14 cellular contexts compared by ENCODE assay signal in the genomic region with DNA sequence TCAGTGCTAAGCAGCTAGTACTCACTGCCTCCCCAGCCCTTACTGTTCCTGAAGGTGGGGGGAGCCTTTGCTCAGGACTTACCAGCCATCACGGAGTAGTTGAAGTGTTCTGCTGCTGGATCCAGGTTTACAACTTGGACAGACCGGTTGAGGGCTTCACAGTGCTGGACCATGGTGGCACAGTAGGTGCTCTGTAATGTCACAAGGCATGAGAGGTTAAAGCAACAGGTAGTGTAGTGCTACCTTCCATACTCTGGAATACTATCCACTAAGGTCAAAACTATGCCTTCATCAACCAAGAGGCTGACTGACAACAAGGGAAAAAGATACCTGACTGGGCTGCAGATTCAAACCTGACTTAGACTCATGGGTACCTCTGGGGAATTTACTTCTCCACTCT. TPM values are rescaled to one million over a fixed set of nuclear protein-coding genes. Genes with fewer than 3 reads are reported as not detected.
DNase-seq lines count a peak whose midpoint lies in the region; ATAC-seq and TF ChIP-seq lines count a peak whose summit lies in the region.
"Had no signal": no experiment of that assay in that cellular context is flagged by ENCODE, and none has a peak within 500 bp of the region (broad histone marks: within the 10 kb centered on the region; RNA-seq: fewer than 3 reads in every experiment).

No MANE protein-coding gene starts in this region.

- no TSS peak for BruUV-seq in PC-3 (replicated peaks; lab: Mats Ljungman, UMichigan)

- H2AK5ac ChIP-seq in H9 (ENCODE audit: insufficient read length, low read length), result no peak overlapping the region

- DNase-seq in H9 (no peak), neural crest cell (ENCODE audit: low read depth, low spot score) (no peak), ureter (ENCODE audit: low spot score) (no peak), PC-3 (no peak)
- DNase-seq in stimulated activated CD4-positive, alpha-beta T cell treated with anti-CD3 and anti-CD28 coated beads, Interleukin-12 subunit alpha, Interleukin-12 subunit beta, amount 100 ng/mL, for 4 hours, result no peak
- DNase-seq: Caco-2; CD4-positive, CD25-positive, alpha-beta regulatory T cell; CD8-positive, alpha-beta T cell; DMS153; DND-41; GOT3; HCEC 1CT had no signal

- no peak overlapping the region for H2BK15ac ChIP-seq in H9 (ENCODE audit: low read depth, low read length)

- no CpG with 5 or more reads among the region's 2 CpGs for WGBS in H9 (ENCODE audit: extremely low coverage, insufficient read length, low lambda C conversion rate)

- no peaks in the 10 kb centered on the region for H3F3A ChIP-seq in PC-3 (ENCODE audit: low read length, unreplicated experiment)

- H3K4me3 ChIP-seq in PC-3 (ENCODE audit: low read length), result no peak overlapping the region

- H3K79me1 ChIP-seq in H9 (ENCODE audit: insufficient read depth, low read depth, low read length, poor library complexity, severe bottlenecking), result no peaks in the 10 kb centered on the region

- POLR2A ChIA-PET in PC-3 (lab: Charles Lee; ENCODE audit: unreplicated experiment), result no interaction called here

- H2BK120ac ChIP-seq in H9 (ENCODE audit: low read depth, low read length, poor library complexity, severe bottlenecking), result no peak overlapping the region

- no peaks in the 10 kb centered on the region for H3K27me3 ChIP-seq in H9 (ENCODE audit: insufficient read depth, low read length)
- H3K27me3 ChIP-seq in PC-3 (ENCODE audit: low read length), result no peaks in the 10 kb centered on the region

- H4K8ac ChIP-seq in H9 (replicated peaks; ENCODE audit: insufficient read length, low read depth, low read length), result no peak overlapping the region

- peaks cover 13 to 21% of the 10 kb centered on the region in 2 experiments for H3K4me1 Mint-ChIP-seq in H9
- H3K4me1 Mint-ChIP-seq in IgD-negative memory B cell, result peaks cover 20 to 35% (median 28%) of the 10 kb centered on the region in 3 donors
- H3K4me1 Mint-ChIP-seq in neural crest cell, result peaks cover 25% of the 10 kb centered on the region

- no peak overlapping the region for H2BK20ac ChIP-seq in H9 (ENCODE audit: low read depth, low read length, poor library complexity, severe bottlenecking)

- CTCF ChIA-PET in PC-3 (lab: Charles Lee), result no interaction called here

- no peaks in the 10 kb centered on the region for H3K9me2 ChIP-seq in PC-3 (replicated peaks; ENCODE audit: low read length)

- no peak overlapping the region for H3K18ac ChIP-seq in H9 (ENCODE audit: insufficient read length, low read depth, low read length)

- TF ChIP-seq CTCF in H9 (conservative IDR thresholded peaks at IDR 0.05) (no peak), neural crest cell (conservative IDR thresholded peaks at IDR 0.05) (no peak), PC-3 (conservative IDR thresholded peaks at IDR 0.05; ENCODE audit: low read depth, low read length) (no peak)

- H3K23me2 ChIP-seq in H9 (ENCODE audit: insufficient read length, low read depth, low read length, poor library complexity, severe bottlenecking), result peaks cover 3% of the 10 kb centered on the region

- H3K9me3 Mint-ChIP-seq in H9 (peaks cover 0 to 6% of the 10 kb centered on the region in 2 experiments; a peak in 2 of 5 replicates), IgD-negative memory B cell (no peaks in the 10 kb centered on the region), neural crest cell (no peaks in the 10 kb centered on the region)
- H3K9me3 Mint-ChIP-seq: CD4-positive, CD25-positive, alpha-beta regulatory T cell; CD8-positive, alpha-beta T cell had no signal

- no peak overlapping the region for H4K91ac ChIP-seq in H9 (ENCODE audit: insufficient read length, low read depth, low read length)

- no peak for ATAC-seq in PC-3
- ATAC-seq: CD8-positive, alpha-beta T cell had no signal

- H3K14ac ChIP-seq in H9 (ENCODE audit: insufficient read depth, low read length), result no peak overlapping the region

- H3K4me2 ChIP-seq in H9 (ENCODE audit: insufficient read depth, insufficient read length, low read length), result no peak overlapping the region
- no peak overlapping the region for H3K4me2 ChIP-seq in PC-3 (ENCODE audit: low read length)

- no peak overlapping the region for H3K23ac ChIP-seq in H9 (ENCODE audit: insufficient read length, low read depth, low read length)

- H3K27ac Mint-ChIP-seq in H9 (peak overlapping the region in 2 of 3 experiments; percentile 37 to 47; a peak in 1 of 7 replicates), IgD-negative memory B cell (peak overlapping the region in 2 of 3 donors; percentile 2 to 67), neural crest cell (ENCODE audit: unreplicated experiment) (no peak overlapping the region)

- H3K36me3 Mint-ChIP-seq in H9 (ENCODE audit: insufficient read depth in 1 of 3, low read depth in 3 of 3) (peaks cover 26 to 47% (median 46%) of the 10 kb centered on the region in 3 experiments), IgD-negative memory B cell (peaks cover 4% of the 10 kb centered on the region), neural crest cell (ENCODE audit: low read depth) (peaks cover 6% of the 10 kb centered on the region)

- no peak overlapping the region for H3K9ac ChIP-seq in H9 (ENCODE audit: extremely low read depth, insufficient read length, low read length)
- no peak overlapping the region for H3K9ac ChIP-seq in PC-3 (ENCODE audit: low read length)

- H3T11ph ChIP-seq in H9 (ENCODE audit: low read length), result no peak overlapping the region

- no peaks in the 10 kb centered on the region for H3K9me3 ChIP-seq in H9 (ENCODE audit: control insufficient read depth, low read depth, low read length)
- H3K9me3 ChIP-seq in PC-3 (ENCODE audit: low read length), result no peaks in the 10 kb centered on the region
- H3K9me3 ChIP-seq: Caco-2 had no signal

- H3K27me3 Mint-ChIP-seq in H9 (ENCODE audit: low read depth) (no peaks in the 10 kb centered on the region), IgD-negative memory B cell (peaks cover 3% of the 10 kb centered on the region), neural crest cell (ENCODE audit: low read depth) (no peaks in the 10 kb centered on the region)
- H3K27me3 Mint-ChIP-seq: CD4-positive, CD25-positive, alpha-beta regulatory T cell had no signal

- H2AFZ ChIP-seq in H9 (ENCODE audit: low read length), result no peak overlapping the region
- H2AFZ ChIP-seq in PC-3 (ENCODE audit: low read length), result no peak overlapping the region

- H2BK5ac ChIP-seq in H9 (ENCODE audit: insufficient read length, low read length), result no peak overlapping the region

- H3K27ac ChIP-seq in H9 (ENCODE audit: insufficient read length, low read depth, low read length), result no peak overlapping the region
- H3K27ac ChIP-seq in PC-3 (ENCODE audit: low read length), result no peak overlapping the region
- H3K27ac ChIP-seq: C4-2B had no signal

- H3K4ac ChIP-seq in H9 (ENCODE audit: low read depth, low read length), result no peak overlapping the region

- peaks cover 3% of the 10 kb centered on the region; the same call in 1 of the 2 replicates for H3K4me1 ChIP-seq in H9 (ENCODE audit: insufficient read depth, low read length)
- H3K4me1 ChIP-seq in PC-3 (ENCODE audit: insufficient read depth, low read length), result peaks cover 14% of the 10 kb centered on the region
- H3K4me1 ChIP-seq: Caco-2 had no signal

- H3K4me3 Mint-ChIP-seq in H9 (no peak overlapping the region), IgD-negative memory B cell (peak overlapping the region in 1 of 4 donors; percentile 72), neural crest cell (peak overlapping the region; percentile 2)
- H3K4me3 Mint-ChIP-seq: CD8-positive, alpha-beta T cell had no signal

- H4K20me1 ChIP-seq in H9 (ENCODE audit: control insufficient read depth, insufficient read depth, insufficient read length) (no peaks in the 10 kb centered on the region), PC-3 (ENCODE audit: low read length) (no peaks in the 10 kb centered on the region)

- no peak overlapping the region for H4K5ac ChIP-seq in H9 (ENCODE audit: insufficient read length, low read depth, low read length)

- H3K36me3 ChIP-seq in PC-3 (ENCODE audit: low read depth, low read length), result peaks cover 4% of the 10 kb centered on the region; the same call in 1 of the 2 replicates

- no peak overlapping the region for H2BK12ac ChIP-seq in H9 (ENCODE audit: insufficient read length, low read depth, low read length)

- peaks cover 12% of the 10 kb centered on the region; the same call in 1 of the 2 replicates for H3K79me2 ChIP-seq in H9 (ENCODE audit: insufficient read depth, low read length)
- peaks cover 42% of the 10 kb centered on the region for H3K79me2 ChIP-seq in PC-3 (ENCODE audit: low read length)

- intact Hi-C loops in PC-3 (cut with micrococcal nuclease), result loop anchor here (10.0 kb wide), 1 partner anchor 230 kb away; no protein-coding TSS in a partner anchor

- no peak overlapping the region for H3K56ac ChIP-seq in H9 (ENCODE audit: insufficient read length, low read depth, low read length)

RNA-seq across cellular contexts. Expression of a gene that starts 3.0 kb away (rescaled TPM):
- total RNA-seq in H9 (2021), result 45.3 and 47.6 TPM in 2 replicates
- polyA plus RNA-seq in IgD-negative memory B cell, result 31.1 TPM
- 27.3 and 28.1 TPM in 2 replicates for total RNA-seq in neural crest cell
- total RNA-seq in ureter, result 20.3 TPM
- 31.4 and 32.5 TPM in 2 replicates for total RNA-seq in PC-3 (2014; rRNA removed)

RNA-seq across cellular contexts. Expression of a gene that starts 3.6 kb away (rescaled TPM):
- total RNA-seq in H9 (2021) (18.1 and 19.8 TPM in 2 replicates), neural crest cell (20.8 and 20.9 TPM in 2 replicates), ureter (4.2 TPM), PC-3 (2014; rRNA removed) (19.5 and 27.8 TPM in 2 replicates)
- polyA plus RNA-seq in IgD-negative memory B cell, result 10.5 TPM

RNA-seq across cellular contexts. Expression of a gene that starts 14.9 kb away (rescaled TPM):
- 184 and 188 TPM in 2 replicates for total RNA-seq in H9 (2021)
- 1,315 TPM for polyA plus RNA-seq in IgD-negative memory B cell
- total RNA-seq in neural crest cell, result 131 and 146 TPM in 2 replicates
- 250 TPM for total RNA-seq in ureter
- 202 and 292 TPM in 2 replicates for total RNA-seq in PC-3 (2014; rRNA removed)

RNA-seq across cellular contexts. Expression of a gene that starts 36.9 kb away (rescaled TPM):
- total RNA-seq in H9 (2021) (77.6 and 81.5 TPM in 2 replicates), neural crest cell (89.0 and 99.3 TPM in 2 replicates), ureter (120 TPM), PC-3 (2014; rRNA removed) (96.5 and 114 TPM in 2 replicates)
- 123 TPM for polyA plus RNA-seq in IgD-negative memory B cell

RNA-seq across cellular contexts. Expression of a gene that starts 37.1 kb away (rescaled TPM):
- 0.22 TPM in 1 of 2 replicates, not detected in the other for total RNA-seq in H9 (2021)
- polyA plus RNA-seq in IgD-negative memory B cell, result 0.75 TPM
- 0.23 and 0.50 TPM in 2 replicates for total RNA-seq in neural crest cell
- total RNA-seq in ureter, result 0.57 TPM
- 0.40 and 0.52 TPM in 2 replicates for total RNA-seq in PC-3 (2014; rRNA removed)
